In the genomic region with DNA sequence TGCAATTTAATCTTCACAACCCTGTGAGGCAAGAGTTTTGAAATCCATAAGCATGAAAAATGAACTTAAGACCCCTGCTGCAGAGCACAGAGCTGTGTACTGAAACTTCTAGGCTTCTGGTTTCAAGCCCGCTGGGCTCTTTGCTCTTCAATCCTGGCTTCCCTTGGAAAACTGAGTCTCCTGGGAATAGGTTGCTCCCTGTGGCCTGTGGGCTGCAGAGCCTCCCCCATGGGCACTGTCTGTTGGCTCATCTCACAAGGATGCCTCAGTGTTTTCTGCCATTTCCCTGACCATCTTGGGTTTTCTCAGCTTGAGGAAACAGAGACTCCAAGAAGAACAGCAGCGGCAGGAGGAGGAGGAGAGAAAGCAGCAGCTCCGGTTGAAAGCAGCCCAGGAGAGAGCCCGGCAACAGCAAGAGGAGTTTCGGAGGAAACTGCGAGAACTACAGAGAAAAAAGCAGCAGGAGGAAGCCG, we compare ENCODE assay signal across 19 cellular contexts.
"Had no signal": no experiment of that assay in that cellular context is flagged by ENCODE, and none has a peak within 500 bp of the region (broad histone marks: within the 10 kb centered on the region; RNA-seq: fewer than 3 reads in every experiment).

No MANE protein-coding gene starts in this region.

- H3K9me3 Mint-ChIP-seq: activated naive CD4-positive, alpha-beta T cell treated with anti-CD3 and anti-CD28 coated beads, Interleukin-2, amount 10 ng/mL, durations not matched to agents 7 days and 5 days; stimulated activated naive CD8-positive, alpha-beta T cell treated with anti-CD3 and anti-CD28 coated beads, Interleukin-15, amount 100 ng/mL, for 72 hours; T-cell had no signal

- H3K27ac Mint-ChIP-seq: activated CD8-positive, alpha-beta memory T cell treated with anti-CD3 and anti-CD28 coated beads, Interleukin-2, amount 10 ng/mL, durations not matched to agents 7 days and 5 days; activated naive CD4-positive, alpha-beta T cell treated with anti-CD3 and anti-CD28 coated beads, Interleukin-2, amount 10 ng/mL, durations not matched to agents 7 days and 5 days; naive thymus-derived CD4-positive, alpha-beta T cell; T-cell had no signal

- H3K4me3 Mint-ChIP-seq: activated CD8-positive, alpha-beta memory T cell treated with anti-CD3 and anti-CD28 coated beads, Interleukin-2, amount 10 ng/mL, durations not matched to agents 7 days and 5 days; activated naive CD4-positive, alpha-beta T cell treated with anti-CD3 and anti-CD28 coated beads, Interleukin-2, amount 10 ng/mL, durations not matched to agents 7 days and 5 days; naive thymus-derived CD4-positive, alpha-beta T cell; stimulated activated naive CD8-positive, alpha-beta T cell treated with anti-CD3 and anti-CD28 coated beads, Interleukin-15, amount 100 ng/mL, for 72 hours; T-cell had no signal

- H3K4me1 Mint-ChIP-seq: activated naive CD4-positive, alpha-beta T cell treated with anti-CD3 and anti-CD28 coated beads, Interleukin-2, amount 10 ng/mL, durations not matched to agents 7 days and 5 days; naive thymus-derived CD4-positive, alpha-beta T cell; T-cell had no signal

- H3K36me3 ChIP-seq: adrenal gland, gastroesophageal sphincter, left lung, sigmoid colon had no signal

- H3K9me3 ChIP-seq: adrenal gland, gastroesophageal sphincter, left lung, mucosa of descending colon, sigmoid colon, testis had no signal

- H3K27me3 ChIP-seq: adrenal gland, gastroesophageal sphincter, left lung, sigmoid colon, testis had no signal

- H3K36me3 Mint-ChIP-seq: activated CD8-positive, alpha-beta memory T cell treated with anti-CD3 and anti-CD28 coated beads, Interleukin-2, amount 10 ng/mL, durations not matched to agents 7 days and 5 days; activated naive CD4-positive, alpha-beta T cell treated with anti-CD3 and anti-CD28 coated beads, Interleukin-2, amount 10 ng/mL, durations not matched to agents 7 days and 5 days; naive thymus-derived CD4-positive, alpha-beta T cell; T-cell had no signal

- DNase-seq: activated CD4-positive, alpha-beta T cell treated with anti-CD3 and anti-CD28 coated beads, Interleukin-2, amount 50 U/mL, for 48 hours; activated CD4-positive, CD25-positive, alpha-beta regulatory T cell treated with anti-CD3 and anti-CD28 coated beads, Interleukin-2, amount 50 U/mL, for 72 hours; activated CD8-positive, alpha-beta memory T cell treated with anti-CD3 and anti-CD28 coated beads, Interleukin-2, amount 10 ng/mL, durations not matched to agents 7 days and 5 days; activated naive CD4-positive, alpha-beta T cell treated with anti-CD3 and anti-CD28 coated beads, Interleukin-2, amount 10 ng/mL, durations not matched to agents 7 days and 5 days; activated T-cell treated with anti-CD3 and anti-CD28 coated beads, Interleukin-2, amount 50 U/mL, for 1 hour; adrenal gland; central memory CD4-positive, alpha-beta T cell; effector CD8-positive, alpha-beta T cell; kidney; left lung; mucosa of descending colon; naive thymus-derived CD4-positive, alpha-beta T cell; sigmoid colon; stimulated activated CD4-positive, alpha-beta T cell treated with anti-CD3 and anti-CD28 coated beads, Interleukin-1b, Interleukin-23, amount 100 ng/mL, for 48 hours; stimulated activated naive CD8-positive, alpha-beta T cell treated with anti-CD3 and anti-CD28 coated beads, Interleukin-15, amount 100 ng/mL, for 72 hours; T-cell; T-helper 9 cell; testis had no signal

- H3K4me3 ChIP-seq: adrenal gland, gastroesophageal sphincter, left lung, mucosa of descending colon, sigmoid colon, testis had no signal

- FAIRE-seq: kidney had no signal

- ATAC-seq: activated CD8-positive, alpha-beta memory T cell treated with anti-CD3 and anti-CD28 coated beads, Interleukin-2, amount 10 ng/mL, durations not matched to agents 7 days and 5 days; gastroesophageal sphincter; left lung; mucosa of descending colon; naive thymus-derived CD4-positive, alpha-beta T cell; stimulated activated naive CD8-positive, alpha-beta T cell treated with anti-CD3 and anti-CD28 coated beads, Interleukin-15, amount 100 ng/mL, for 72 hours; T-cell had no signal

- H3K27ac ChIP-seq: adrenal gland, gastroesophageal sphincter, left lung, sigmoid colon, testis had no signal

- H3K4me1 ChIP-seq: adrenal gland, gastroesophageal sphincter, left lung, sigmoid colon, testis had no signal
